In the genomic region with DNA sequence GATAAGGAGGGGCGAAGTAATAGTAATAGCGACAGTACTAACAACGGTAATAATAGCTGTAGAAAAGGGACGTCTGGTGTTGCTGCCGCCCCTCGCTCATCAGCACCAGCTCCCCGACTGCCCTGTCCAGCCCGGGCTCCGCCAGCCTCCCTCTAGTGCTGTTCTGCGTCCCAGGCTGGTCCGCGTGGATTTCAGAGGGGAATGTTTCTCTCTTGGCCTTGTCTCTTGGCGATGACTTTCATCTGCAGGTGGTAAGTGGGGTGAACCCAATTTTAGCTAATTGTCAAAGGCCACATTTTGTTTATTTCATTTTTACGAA, we compare ENCODE assay signal across 9 cellular contexts. TPM values are rescaled to one million over a fixed set of nuclear protein-coding genes. Genes with fewer than 3 reads are reported as not detected.
DNase-seq lines count a peak whose midpoint lies in the region; ATAC-seq and TF ChIP-seq lines count a peak whose summit lies in the region.
"Had no signal": no experiment of that assay in that cellular context is flagged by ENCODE, and none has a peak within 500 bp of the region (broad histone marks: within the 10 kb centered on the region; RNA-seq: fewer than 3 reads in every experiment).

No MANE protein-coding gene starts in this region.

- H3K4me2 ChIP-seq in PC-9 = no peak overlapping the region

- no TSS peak for BruUV-seq in PC-9 (replicated peaks; lab: Mats Ljungman, UMichigan)

- no peaks in the 10 kb centered on the region; the same call in 1 of the 2 replicates for H4K20me1 ChIP-seq in PC-9 (ENCODE audit: insufficient read depth)

- peak overlapping the region; percentile 97 for H3K4me3 Mint-ChIP-seq in type B pancreatic cell

- peak; percentile 77 for DNase-seq in G401 (ENCODE audit: low spot score)
- DNase-seq in dedifferentiated amniotic fluid mesenchymal stem cell (ENCODE audit: extremely low spot score) = peak; percentile 25
- peak; percentile 53 to 57 for DNase-seq in lung microvascular endothelial cell (ENCODE audit: low read depth in 2 of 2)
- DNase-seq in type B pancreatic cell (ENCODE audit: extremely low spot score, unreplicated experiment) = no peak
- DNase-seq in PC-9 = no peak
- no peak for DNase-seq in SKM-1 treated with dmso at 0.1 percent for 144 hours (lab: John Stamatoyannopoulos, UW; ENCODE audit: unreplicated experiment)
- DNase-seq in NCI-H226 = no peak

- in situ Hi-C loops in G401 (cut with HindIII; ENCODE audit: low sequenced_read_pairs) = no loop called here

- H3K27me3 Mint-ChIP-seq in type B pancreatic cell = peaks cover 39% of the 10 kb centered on the region

- H3K27ac Mint-ChIP-seq in type B pancreatic cell = peak overlapping the region; percentile 81

- H3K9me3 Mint-ChIP-seq in type B pancreatic cell = no peaks in the 10 kb centered on the region

- intact Hi-C loops in PC-9 (cut with micrococcal nuclease; ENCODE audit: unreplicated experiment) = no loop called here

- H3K9me3 ChIP-seq in PC-9 (ENCODE audit: insufficient read depth, low read depth) = no peaks in the 10 kb centered on the region
- H3K9me3 ChIP-seq: neutrophil had no signal

- peaks cover 5% of the 10 kb centered on the region for H3K36me3 Mint-ChIP-seq in type B pancreatic cell

- POLR2A ChIA-PET in PC-9 (lab: Charles Lee; ENCODE audit: unreplicated experiment) = no interaction called here

- H2AFZ ChIP-seq in PC-9 = no peak overlapping the region

- H3K4me1 ChIP-seq in PC-9 (replicated peaks; ENCODE audit: insufficient read depth) = no peaks in the 10 kb centered on the region

- H3K79me2 ChIP-seq in PC-9 (ENCODE audit: low read depth) = no peaks in the 10 kb centered on the region

- peak; percentile 13 for ATAC-seq in HG03520 (IDR thresholded peaks at IDR 0.05; ENCODE audit: unreplicated experiment)

- H3K27ac ChIP-seq in PC-9 = no peak overlapping the region
- H3K27ac ChIP-seq: neutrophil had no signal

- TF ChIP-seq CTCF in type B pancreatic cell (conservative IDR thresholded peaks at IDR 0.05) (no peak), PC-9 (conservative IDR thresholded peaks at IDR 0.05) (no peak)

- peaks cover 21% of the 10 kb centered on the region for H3K4me1 Mint-ChIP-seq in type B pancreatic cell (ENCODE audit: unreplicated experiment)

- no peak overlapping the region for H3K4me3 ChIP-seq in PC-9

- no peaks in the 10 kb centered on the region for H3K36me3 ChIP-seq in PC-9 (ENCODE audit: low read depth)
- H3K36me3 ChIP-seq: neutrophil had no signal

- no peaks in the 10 kb centered on the region for H3K9me2 ChIP-seq in PC-9 (ENCODE audit: insufficient read depth)

- CTCF ChIA-PET in PC-9 (lab: Charles Lee) = no interaction called here

- no peaks in the 10 kb centered on the region for H3F3A ChIP-seq in PC-9 (ENCODE audit: insufficient read depth, low read depth)

- no peaks in the 10 kb centered on the region for H3K27me3 ChIP-seq in PC-9 (ENCODE audit: insufficient read depth, low read depth)

RNA-seq across cellular contexts. Expression of a gene that starts 0.6 kb away (rescaled TPM):
- not detected in 2 replicates for total RNA-seq in G401 (2014; rRNA removed; shearing (Covaris generic))
- 10.7 and 160 TPM in 2 replicates for total RNA-seq in lung microvascular endothelial cell
- 6.6 and 31.6 TPM in 2 replicates for total RNA-seq in type B pancreatic cell (ENCODE audit: low replicate concordance)
- not detected in 2 replicates for total RNA-seq in PC-9 (2021)

Comparison
In these comparisons a context has a peak if more than half of its experiments do, and no peak if none do; other contexts are left out.
1. DNase-seq: peak in G401 (single experiment), dedifferentiated amniotic fluid mesenchymal stem cell (single experiment) and lung microvascular endothelial cell (2 of 2); none in type B pancreatic cell (single experiment), PC-9 (0 of 2), SKM-1 treated with dmso at 0.1 percent for 144 hours (single experiment) and NCI-H226 (single experiment).